ENCODE assay signal across 17 cellular contexts in the genomic region with DNA sequence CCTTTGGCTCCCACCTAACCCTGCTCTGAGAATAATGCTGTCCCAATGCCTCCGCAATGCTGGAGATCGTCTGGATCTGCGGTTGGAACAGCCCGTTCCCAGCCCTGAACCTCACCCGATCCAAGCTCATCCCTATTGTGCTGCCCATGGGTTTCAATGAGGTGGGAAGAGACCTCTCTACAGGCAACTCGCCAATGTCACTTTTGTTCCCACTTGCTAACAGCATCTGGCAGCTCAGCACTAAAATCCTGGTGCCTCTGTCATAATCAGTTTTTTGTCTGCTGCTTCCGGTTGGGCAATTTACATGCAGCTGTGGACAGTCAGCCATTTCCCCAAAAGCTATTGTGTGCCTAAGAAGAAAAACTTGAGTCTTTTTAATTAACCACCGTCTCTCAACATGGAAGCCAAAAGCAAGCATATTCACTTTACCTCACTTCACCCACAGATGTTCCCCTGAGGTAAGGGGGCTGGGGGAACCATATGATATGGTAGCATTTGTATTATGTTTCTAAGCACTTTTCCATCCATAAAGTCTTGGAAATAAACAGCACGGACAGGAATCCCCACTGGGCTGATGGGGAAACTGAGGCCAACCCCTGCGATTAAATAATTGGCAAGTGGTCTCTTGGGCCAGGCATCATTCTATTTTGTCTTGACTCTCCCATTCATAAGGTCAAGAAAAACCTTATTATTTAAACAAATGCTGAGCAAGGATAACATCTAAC.
DNase-seq lines count a peak whose midpoint lies in the region; FAIRE-seq and TF ChIP-seq lines count a peak whose summit lies in the region.
"Had no signal": no experiment of that assay in that cellular context is flagged by ENCODE, and none has a peak within 500 bp of the region (broad histone marks: within the 10 kb centered on the region; RNA-seq: fewer than 3 reads in every experiment).

No MANE protein-coding gene starts in this region.

- no peak for TF ChIP-seq CTCF in endodermal cell (conservative IDR thresholded peaks at IDR 0.05)
- no peak for TF ChIP-seq CTCF in neutrophil (IDR thresholded peaks at IDR 0.05)

- DNase-seq in GF-D8 (lab: John Stamatoyannopoulos, UW) (peak; percentile 81), NCI-H1694 treated with DMSO at 0.1 percent for 48 hours (lab: John Stamatoyannopoulos, UW) (peak; percentile 18), endodermal cell (peak; percentile 26), HAP-1 (ENCODE audit: low spot score in 2 of 2) (no peak), iPS-NIHi11 (ENCODE audit: low spot score) (no peak), GM12891 (ENCODE audit: insufficient read length, low spot score) (no peak)
- DNase-seq in effector memory CD4-positive, alpha-beta T cell, result no peak
- DNase-seq: activated CD4-positive, alpha-beta memory T cell treated with anti-CD3 and anti-CD28 coated beads for 36 hours; Calu3; HFFc6; NCI-H526 treated with DMSO at 0.1 percent for 48 hours; T-helper 17 cell had no signal

- no peak for TF ChIP-seq POLR2A in GM12891 (IDR thresholded peaks at IDR 0.05; ENCODE audit: low read depth, low read length)

- H3K4me1 ChIP-seq in endodermal cell (ENCODE audit: control insufficient read depth, insufficient read depth, low read length), result no peaks in the 10 kb centered on the region
- H3K4me1 ChIP-seq in neutrophil (ENCODE audit: control insufficient read depth in 1 of 2, insufficient read depth in 1 of 2, low read depth in 1 of 2, low read length in 1 of 2), result peaks cover 41 to 44% of the 10 kb centered on the region in 2 experiments
- H3K4me1 ChIP-seq in HAP-1, result no peaks in the 10 kb centered on the region
- no peaks in the 10 kb centered on the region for H3K4me1 ChIP-seq in effector memory CD4-positive, alpha-beta T cell (ENCODE audit: control insufficient read depth, insufficient read depth, low read length, poor library complexity, severe bottlenecking)

- H3K9me3 Mint-ChIP-seq in endodermal cell, result no peaks in the 10 kb centered on the region
- H3K9me3 Mint-ChIP-seq: activated CD4-positive, alpha-beta memory T cell treated with anti-CD3 and anti-CD28 coated beads for 36 hours; activated naive CD4-positive, alpha-beta T cell treated with anti-CD3 and anti-CD28 coated beads, Interleukin-2, amount 50 U/mL, for 24 hours; HFFc6 had no signal

- H3K27me3 Mint-ChIP-seq in endodermal cell (ENCODE audit: insufficient read depth), result peaks cover 3% of the 10 kb centered on the region

- H3K27ac ChIP-seq in endodermal cell (ENCODE audit: low read depth, low read length) (no peak overlapping the region), neutrophil (peak overlapping the region; percentile 85)
- no peak overlapping the region for H3K27ac ChIP-seq in effector memory CD4-positive, alpha-beta T cell (ENCODE audit: insufficient read depth, low read length, poor library complexity, severe bottlenecking)

- in situ Hi-C loops in HAP-1 (cut with MboI; ENCODE audit: low sequenced_read_pairs), result no loop called here

- no peaks in the 10 kb centered on the region for H3K36me3 Mint-ChIP-seq in endodermal cell (ENCODE audit: low read depth)
- H3K36me3 Mint-ChIP-seq: activated CD4-positive, alpha-beta memory T cell treated with anti-CD3 and anti-CD28 coated beads for 36 hours; activated naive CD4-positive, alpha-beta T cell treated with anti-CD3 and anti-CD28 coated beads, Interleukin-2, amount 50 U/mL, for 24 hours had no signal

- H3K4me1 Mint-ChIP-seq in endodermal cell, result peaks cover 7% of the 10 kb centered on the region
- H3K4me1 Mint-ChIP-seq: activated naive CD4-positive, alpha-beta T cell treated with anti-CD3 and anti-CD28 coated beads, Interleukin-2, amount 50 U/mL, for 24 hours; T-helper 17 cell had no signal

- FAIRE-seq in GM12891 (lab: Jason Lieb, UNC), result no peak
- FAIRE-seq: colon, GM12878 had no signal

- H3K36me3 ChIP-seq in endodermal cell (ENCODE audit: control insufficient read depth, insufficient read depth, low read length) (no peaks in the 10 kb centered on the region), neutrophil (no peaks in the 10 kb centered on the region), HAP-1 (replicated peaks) (no peaks in the 10 kb centered on the region)
- no peaks in the 10 kb centered on the region for H3K36me3 ChIP-seq in effector memory CD4-positive, alpha-beta T cell (ENCODE audit: control insufficient read depth, insufficient read depth, low read length)

- H3K4me3 Mint-ChIP-seq in endodermal cell, result no peak overlapping the region
- H3K4me3 Mint-ChIP-seq: activated CD4-positive, alpha-beta memory T cell treated with anti-CD3 and anti-CD28 coated beads for 36 hours; activated naive CD4-positive, alpha-beta T cell treated with anti-CD3 and anti-CD28 coated beads, Interleukin-2, amount 50 U/mL, for 24 hours; HFFc6; T-helper 17 cell had no signal

- H3K27me3 ChIP-seq in endodermal cell (ENCODE audit: control insufficient read depth, insufficient read depth, low read length, poor library complexity, severe bottlenecking) (no peaks in the 10 kb centered on the region), neutrophil (no peaks in the 10 kb centered on the region), HAP-1 (ENCODE audit: low read depth) (no peaks in the 10 kb centered on the region)
- H3K27me3 ChIP-seq in effector memory CD4-positive, alpha-beta T cell (replicated peaks; ENCODE audit: control insufficient read depth, insufficient read depth, low read length, poor library complexity, severe bottlenecking), result no peaks in the 10 kb centered on the region

- no peak overlapping the region for H3K9ac ChIP-seq in endodermal cell (ENCODE audit: extremely low read depth, low read length, poor library complexity, severe bottlenecking)

- H3K4me3 ChIP-seq in endodermal cell (ENCODE audit: low read length) (no peak overlapping the region), neutrophil (ENCODE audit: low read depth in 1 of 2, low read length in 1 of 2) (peak overlapping the region; percentile 33 to 41), HAP-1 (no peak overlapping the region)
- H3K4me3 ChIP-seq in effector memory CD4-positive, alpha-beta T cell (ENCODE audit: insufficient read depth, low read depth, low read length, poor library complexity, severe bottlenecking), result no peak overlapping the region
- H3K4me3 ChIP-seq: GM12878 had no signal

- whole genome bisulfite sequencing in endodermal cell (ENCODE audit: insufficient coverage in 1 of 2, insufficient read length in 1 of 2), 2 experiments, result 85 to 94% methylated on average over 9 to 10 of the region's 10 CpGs

- no peak overlapping the region for H3K27ac Mint-ChIP-seq in endodermal cell
- H3K27ac Mint-ChIP-seq: activated CD4-positive, alpha-beta memory T cell treated with anti-CD3 and anti-CD28 coated beads for 36 hours; HFFc6; progenitor cell of endocrine pancreas; T-helper 17 cell had no signal

- no peaks in the 10 kb centered on the region for H3K9me3 ChIP-seq in endodermal cell (ENCODE audit: control insufficient read depth, low read length)
- H3K9me3 ChIP-seq in neutrophil, result no peaks in the 10 kb centered on the region
- H3K9me3 ChIP-seq in HAP-1, result no peaks in the 10 kb centered on the region
- no peaks in the 10 kb centered on the region for H3K9me3 ChIP-seq in effector memory CD4-positive, alpha-beta T cell (ENCODE audit: control insufficient read depth, low read length)

TF ChIP-seq in GM12891, 5 proteins besides CTCF, POLR2A, EP300 and RAD21:
- no peak for TF ChIP-seq POU2F2 (IDR thresholded peaks at IDR 0.05; ENCODE audit: low read depth, low read length)
- TF ChIP-seq PAX5 (IDR thresholded peaks at IDR 0.05; ENCODE audit: insufficient read depth, low read length, severe bottlenecking), result no peak
- TF ChIP-seq SPI1 (IDR thresholded peaks at IDR 0.05; ENCODE audit: low read depth, low read length), result no peak
- TF ChIP-seq POLR2AphosphoS5 (IDR thresholded peaks at IDR 0.05; ENCODE audit: low read depth, low read length), result no peak
- no peak for TF ChIP-seq TAF1 (IDR thresholded peaks at IDR 0.05; ENCODE audit: low read depth, low read length)

Comparison
In these comparisons a context has a peak if more than half of its experiments do, and no peak if none do; other contexts are left out.
1. DNase-seq: peak in GF-D8 (single experiment), NCI-H1694 treated with DMSO at 0.1 percent for 48 hours (single experiment) and endodermal cell (single experiment); none in HAP-1 (0 of 2), iPS-NIHi11 (single experiment), effector memory CD4-positive, alpha-beta T cell (0 of 3) and GM12891 (single experiment).
2. H3K4me3 ChIP-seq: peak in neutrophil (2 of 2); none in endodermal cell (single experiment), HAP-1 (single experiment) and effector memory CD4-positive, alpha-beta T cell (single experiment).